Comparison of ENCODE assay signal across 8 cellular contexts in genomic region chr11:96267490-96268010, GRCh38.
DNase-seq lines count a peak whose midpoint lies in the region; ATAC-seq and TF ChIP-seq lines count a peak whose summit lies in the region.

No MANE protein-coding gene starts in this region.

- H3K4me3 ChIP-seq in gastrocnemius medialis: peak overlapping the region in 1 of 4 donors; percentile 2

- H3K9me3 Mint-ChIP-seq in activated naive CD4-positive, alpha-beta T cell treated with anti-CD3 and anti-CD28 coated beads, Interleukin-2, amount 10 ng/mL, durations not matched to agents 7 days and 5 days: peaks cover 15% of the 10 kb centered on the region

- TF ChIP-seq CTCF in gastrocnemius medialis (IDR thresholded peaks at IDR 0.05 in 4 of 5, conservative IDR thresholded peaks at IDR 0.05 in 1 of 5): no peak

- in situ Hi-C loops in gastrocnemius medialis (cut with MboI; ENCODE audit: low sequenced_read_pairs in 4 of 4): no loop called here

- intact Hi-C loops in Right ventricle myocardium inferior (cut with DNase I): no loop called here
- intact Hi-C loops in left ventricle myocardium superior (cut with micrococcal nuclease): no loop called here
- intact Hi-C loops in gastrocnemius medialis (cut with DNase I; ENCODE audit: low total_unique reads): no loop called here

- DNase-seq in Right ventricle myocardium inferior (ENCODE audit: missing footprints) (no peak), left ventricle myocardium superior (no peak), gastrocnemius medialis (no peak), HT-29 (ENCODE audit: low spot score) (no peak), NCI-H774 (lab: John Stamatoyannopoulos, UW) (no peak), NCI-H748 treated with DMSO at 0.1 percent for 48 hours (lab: John Stamatoyannopoulos, UW) (no peak)
- DNase-seq in activated naive CD4-positive, alpha-beta T cell treated with anti-CD3 and anti-CD28 coated beads, Interleukin-2, amount 10 ng/mL, durations not matched to agents 7 days and 5 days: peak; percentile 30

- H3K27ac Mint-ChIP-seq in activated naive CD4-positive, alpha-beta T cell treated with anti-CD3 and anti-CD28 coated beads, Interleukin-2, amount 10 ng/mL, durations not matched to agents 7 days and 5 days: peak overlapping the region; percentile 93

- H3K27me3 ChIP-seq in gastrocnemius medialis: no peaks in the 10 kb centered on the region

- no peaks in the 10 kb centered on the region for H3K36me3 ChIP-seq in gastrocnemius medialis

- peak overlapping the region; percentile 60 for H3K4me3 Mint-ChIP-seq in activated naive CD4-positive, alpha-beta T cell treated with anti-CD3 and anti-CD28 coated beads, Interleukin-2, amount 10 ng/mL, durations not matched to agents 7 days and 5 days

- H3K9me3 ChIP-seq in gastrocnemius medialis: no peaks in the 10 kb centered on the region

- peak overlapping the region in 3 of 4 donors; percentile 29 to 38 (median 37) for H3K27ac ChIP-seq in gastrocnemius medialis

- H3K4me1 Mint-ChIP-seq in activated naive CD4-positive, alpha-beta T cell treated with anti-CD3 and anti-CD28 coated beads, Interleukin-2, amount 10 ng/mL, durations not matched to agents 7 days and 5 days: peaks cover 75% of the 10 kb centered on the region

- TF ChIP-seq POLR2A in gastrocnemius medialis (IDR thresholded peaks at IDR 0.05): no peak

- H3K36me3 Mint-ChIP-seq in activated naive CD4-positive, alpha-beta T cell treated with anti-CD3 and anti-CD28 coated beads, Interleukin-2, amount 10 ng/mL, durations not matched to agents 7 days and 5 days: peaks cover 65% of the 10 kb centered on the region

- no peaks in the 10 kb centered on the region for H3K27me3 Mint-ChIP-seq in activated naive CD4-positive, alpha-beta T cell treated with anti-CD3 and anti-CD28 coated beads, Interleukin-2, amount 10 ng/mL, durations not matched to agents 7 days and 5 days

- CTCF ChIA-PET in activated naive CD4-positive, alpha-beta T cell treated with anti-CD3 and anti-CD28 coated beads, Interleukin-2, amount 10 ng/mL, durations not matched to agents 7 days and 5 days (lab: Charles Lee): interaction anchor here (1.0 to 2.4 kb wide), 4 partner anchors 13 to 75 kb away, joined by 3 to 8 read pairs (median 4); partner anchors contain the start of gene MAML2

- peak; percentile 22 for ATAC-seq in Right ventricle myocardium inferior
- ATAC-seq in left ventricle myocardium superior: no peak
- peak; percentile 90 for ATAC-seq in HG03196 (IDR thresholded peaks at IDR 0.05; ENCODE audit: unreplicated experiment)
- peak in 1 of 2 donors; percentile 39 for ATAC-seq in gastrocnemius medialis

- peaks cover 0 to 7% of the 10 kb centered on the region in 2 donors for H3K4me1 ChIP-seq in gastrocnemius medialis
